8 cellular contexts compared by ENCODE assay signal in the genomic region with DNA sequence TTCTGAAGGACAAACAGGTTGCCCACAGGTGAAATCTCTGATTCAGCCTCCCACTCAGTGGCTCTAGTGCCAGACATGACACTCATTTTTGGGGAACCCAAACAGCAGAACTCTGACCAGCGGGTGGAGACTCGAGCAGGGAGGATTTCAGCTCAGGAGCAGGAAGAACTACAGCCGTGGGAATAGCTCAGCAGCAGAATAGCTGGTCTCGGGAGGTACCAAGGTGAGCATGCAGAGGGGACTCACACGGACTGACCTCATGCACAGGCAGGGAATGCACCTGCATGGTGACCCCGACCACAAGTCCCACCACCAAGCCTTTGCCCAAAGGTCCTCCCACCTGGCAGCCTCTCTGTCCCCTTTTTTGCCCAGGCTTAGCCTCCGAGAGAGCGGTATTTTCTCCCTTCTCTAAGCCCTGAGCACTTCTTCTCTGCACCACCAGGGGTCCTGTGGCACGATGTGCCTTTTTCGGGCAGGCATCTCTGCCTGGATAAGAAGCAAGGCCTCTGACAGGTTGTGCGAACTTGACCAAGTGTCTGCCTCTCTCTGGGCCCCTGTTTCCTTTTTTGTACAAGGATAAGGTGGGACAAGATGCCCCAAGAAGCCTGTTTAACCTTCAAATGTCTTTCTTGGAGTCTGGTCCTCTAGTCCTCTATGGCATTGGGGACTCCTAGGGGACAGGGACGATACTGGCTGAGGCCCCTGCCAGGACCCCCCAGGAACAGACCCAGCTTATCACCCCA. TPM values are rescaled to one million over a fixed set of nuclear protein-coding genes. Genes with fewer than 3 reads are reported as not detected.
DNase-seq lines count a peak whose midpoint lies in the region; ATAC-seq, FAIRE-seq and TF ChIP-seq lines count a peak whose summit lies in the region.

No MANE protein-coding gene starts in this region.

- H3K27ac Mint-ChIP-seq in astrocyte (ENCODE audit: unreplicated experiment) = no peak overlapping the region

- no peak overlapping the region for H3K4me3 ChIP-seq in astrocyte (ENCODE audit: insufficient read depth, low read depth, low read length)

- H2AFZ ChIP-seq in astrocyte (ENCODE audit: low read depth, low read length) = no peak overlapping the region

- H3K36me3 Mint-ChIP-seq in astrocyte (ENCODE audit: low read depth, unreplicated experiment) = no peaks in the 10 kb centered on the region

- H3K4me3 Mint-ChIP-seq in astrocyte (ENCODE audit: unreplicated experiment) = no peak overlapping the region

- no peaks in the 10 kb centered on the region for H3K9me3 ChIP-seq in astrocyte (ENCODE audit: insufficient read depth, low read depth, low read length)

- no peak for ATAC-seq in GM21529 (IDR thresholded peaks at IDR 0.05; ENCODE audit: unreplicated experiment)

- DNase-seq in G401 (ENCODE audit: low spot score) = peak; percentile 34
- DNase-seq in HT-29 (ENCODE audit: low spot score) = peak; percentile 61
- peak; percentile 50 for DNase-seq in T-helper 22 cell (ENCODE audit: low read depth)
- DNase-seq in astrocyte (ENCODE audit: low read depth) = peak; percentile 12
- DNase-seq in iris pigment epithelial cell (ENCODE audit: low read depth) = peak; percentile 62
- peak; percentile 49 to 64 (median 53) for DNase-seq in stimulated activated CD4-positive, alpha-beta T cell treated with anti-CD3 and anti-CD28 coated beads, TNF-alpha, amount 100 ng/mL, for 24 hours (ENCODE audit: low read depth in 3 of 3)
- DNase-seq in NCI-H1694 (lab: John Stamatoyannopoulos, UW) = no peak

- H3K4me2 ChIP-seq in astrocyte (ENCODE audit: low read length) = no peak overlapping the region

- no peaks in the 10 kb centered on the region for H3K9me3 Mint-ChIP-seq in astrocyte (ENCODE audit: unreplicated experiment)

- no peak overlapping the region for H3K27ac ChIP-seq in astrocyte (ENCODE audit: low read depth, low read length)

- H3K27me3 Mint-ChIP-seq in astrocyte (ENCODE audit: low read depth, unreplicated experiment) = peaks cover 23% of the 10 kb centered on the region

- peak; percentile 76 for TF ChIP-seq CTCF in astrocyte (IDR thresholded peaks at IDR 0.05; ENCODE audit: insufficient read depth, low read depth, low read length)

- H3K36me3 ChIP-seq in astrocyte (ENCODE audit: insufficient read depth, low read length) = no peaks in the 10 kb centered on the region

- H3K4me1 ChIP-seq in astrocyte (ENCODE audit: insufficient read depth, low read length) = no peaks in the 10 kb centered on the region

- FAIRE-seq in astrocyte (lab: Jason Lieb, UNC) = no peak

- in situ Hi-C loops in G401 (cut with HindIII; ENCODE audit: low sequenced_read_pairs) = no loop called here

- no peaks in the 10 kb centered on the region for H3K79me2 ChIP-seq in astrocyte (ENCODE audit: insufficient read depth, low read length)

- H3K27me3 ChIP-seq in astrocyte (ENCODE audit: insufficient read depth, low read length) = peaks cover 2% of the 10 kb centered on the region

- no peaks in the 10 kb centered on the region for H4K20me1 ChIP-seq in astrocyte (ENCODE audit: insufficient read depth, low read length)

- no peak overlapping the region for H3K9ac ChIP-seq in astrocyte (ENCODE audit: low read length)

- no peaks in the 10 kb centered on the region for H3K4me1 Mint-ChIP-seq in astrocyte (ENCODE audit: low read depth, unreplicated experiment)

RNA-seq across cellular contexts. Expression of a gene that starts 8.8 kb away (rescaled TPM):
- not detected in 2 replicates for total RNA-seq in G401 (2014; rRNA removed; shearing (Covaris generic))
- total RNA-seq in HT-29 (2014; rRNA removed; shearing (Covaris generic)) = not detected in 2 replicates
- 0.17 TPM in 1 of 2 replicates, not detected in the other for total RNA-seq in astrocyte

RNA-seq across cellular contexts. Expression of a gene that starts 28.2 kb away (rescaled TPM):
- total RNA-seq in G401 (2014; rRNA removed; shearing (Covaris generic)) = 48.2 and 49.3 TPM in 2 replicates
- total RNA-seq in HT-29 (2014; rRNA removed; shearing (Covaris generic)) = 84.5 and 178 TPM in 2 replicates
- total RNA-seq in astrocyte = 3,307 and 4,155 TPM in 2 replicates

RNA-seq across cellular contexts. Expression of a gene that starts 39.9 kb away (rescaled TPM):
- 6.5 and 8.1 TPM in 2 replicates for total RNA-seq in G401 (2014; rRNA removed; shearing (Covaris generic))
- 12.2 and 20.4 TPM in 2 replicates for total RNA-seq in HT-29 (2014; rRNA removed; shearing (Covaris generic))
- total RNA-seq in astrocyte = 74.0 and 75.7 TPM in 2 replicates

Comparison
In these comparisons a context has a peak if more than half of its experiments do, and no peak if none do; other contexts are left out.
1. RNA of a gene that starts 28.2 kb away (total RNA-seq): 3,307 to 4,155 TPM in astrocyte; 84.5 to 178 TPM in HT-29 and 48.2 to 49.3 TPM in G401; every median in the first group is over 10 times any median in the second.